ENCODE assay signal across 8 cellular contexts in genomic region chr2:95666636-95667035, GRCh38.
DNase-seq lines count a peak whose midpoint lies in the region; ATAC-seq and TF ChIP-seq lines count a peak whose summit lies in the region.
"Not testable (repeated sequence)": the region's sequence is repeated elsewhere in the genome, so short reads cannot be mapped to it uniquely, and the experiment has no call there.

No MANE protein-coding gene starts in this region.

- peak; percentile 36 for TF ChIP-seq CTCF in AG04450 (IDR thresholded peaks at IDR 0.05; ENCODE audit: low read depth, low read length)
- TF ChIP-seq CTCF in coronary artery (IDR thresholded peaks at IDR 0.05); left lung (IDR thresholded peaks at IDR 0.05): not testable (repeated sequence)
- TF ChIP-seq CTCF in foreskin keratinocyte (conservative IDR thresholded peaks at IDR 0.05), result peak; percentile 13
- TF ChIP-seq CTCF in retinal pigment epithelial cell (conservative IDR thresholded peaks at IDR 0.05; ENCODE audit: low read depth, low read length), result peak; percentile 12

- not testable (repeated sequence) for ATAC-seq in foreskin keratinocyte
- peak; percentile 9 for ATAC-seq in left lung

- intact Hi-C loops in left lung (cut with DNase I), result not testable (repeated sequence)

- not testable (repeated sequence) for DNase-seq in AG04450 (ENCODE audit: low read depth, low spot score); foreskin keratinocyte; left lung; retinal pigment epithelial cell (ENCODE audit: low read depth)
- DNase-seq in EH (ENCODE audit: low read depth) (peak; percentile 58), HT1080 (ENCODE audit: low read depth) (peak; percentile 25), SW480 (ENCODE audit: low spot score) (peak; percentile 5), coronary artery (ENCODE audit: low spot score) (peak; percentile 17)

- H3K36me3 ChIP-seq in left lung, result not testable (repeated sequence)

- not testable (repeated sequence) for H3K27me3 ChIP-seq in AG04450 (ENCODE audit: control insufficient read depth, insufficient read depth, low read length); foreskin keratinocyte; left lung

- not testable (repeated sequence) for H3K4me1 ChIP-seq in foreskin keratinocyte, left lung

- not testable (repeated sequence) for H3K27ac ChIP-seq in AG04450 (ENCODE audit: low read depth, low read length); coronary artery; foreskin keratinocyte; left lung

- POLR2A ChIA-PET in AG04450 (lab: Yijun Ruan, JAX), result not testable (repeated sequence)

- H3K4me3 ChIP-seq in AG04450 (ENCODE audit: low read depth, low read length); coronary artery; left lung; retinal pigment epithelial cell (ENCODE audit: low read length): not testable (repeated sequence)

- H3K9me3 ChIP-seq in AG04450 (ENCODE audit: control insufficient read depth, insufficient read depth, low read length); left lung: not testable (repeated sequence)

- CTCF ChIA-PET in AG04450 (lab: Charles Lee), result not testable (repeated sequence)
